23 cellular contexts compared by ENCODE assay signal in genomic region chr2:185821467-185821866, GRCh38.
"Had no signal": no experiment of that assay in that cellular context is flagged by ENCODE, and none has a peak within 500 bp of the region (broad histone marks: within the 10 kb centered on the region; RNA-seq: fewer than 3 reads in every experiment).

No MANE protein-coding gene starts in this region.

- H3K4me1 ChIP-seq: colonic mucosa, esophagus squamous epithelium, gastrocnemius medialis, heart right ventricle, left ventricle myocardium inferior, lower lobe of right lung had no signal

- H3K27ac ChIP-seq: colonic mucosa, epithelial cell of prostate, esophagus squamous epithelium, gastrocnemius medialis, heart right ventricle, left ventricle myocardium inferior, lower lobe of right lung had no signal

- H3K36me3 ChIP-seq: colonic mucosa, esophagus squamous epithelium, gastrocnemius medialis, heart right ventricle, left ventricle myocardium inferior, lower lobe of right lung had no signal

- H3K4me3 ChIP-seq: colonic mucosa, esophagus squamous epithelium, gastrocnemius medialis, heart right ventricle, left ventricle myocardium inferior, lower lobe of right lung, mucosa of descending colon had no signal

- H3K4me3 Mint-ChIP-seq: dendritic cell treated with granulocyte-macrophage colony-stimulating factor and Interleukin-4, amounts not matched to agents 40 ng/mL and 50 ng/mL, for 4 days; effector memory CD8-positive, alpha-beta T cell; endodermal cell; mesothelial cell of epicardium had no signal

- H3K9me3 Mint-ChIP-seq: endodermal cell had no signal

- DNase-seq: colonic mucosa; cortex of kidney; effector CD8-positive, alpha-beta T cell; effector memory CD8-positive, alpha-beta T cell; endodermal cell; erythroblast; esophagus squamous epithelium; foreskin fibroblast; foreskin melanocyte; gastrocnemius medialis; glutamatergic neuron; head of caudate nucleus; heart right ventricle; hippocampal formation; left cardiac atrium; left ventricle myocardium inferior; lower lobe of right lung; mesenchymal stem cell; mucosa of descending colon had no signal

- H3K27me3 ChIP-seq: colonic mucosa, esophagus squamous epithelium, gastrocnemius medialis, heart right ventricle had no signal

- H3K27ac Mint-ChIP-seq: dendritic cell treated with granulocyte-macrophage colony-stimulating factor and Interleukin-4, amounts not matched to agents 40 ng/mL and 50 ng/mL, for 4 days; effector memory CD8-positive, alpha-beta T cell; endodermal cell; mesothelial cell of epicardium had no signal

- H3K27me3 Mint-ChIP-seq: dendritic cell treated with granulocyte-macrophage colony-stimulating factor and Interleukin-4, amounts not matched to agents 40 ng/mL and 50 ng/mL, for 4 days; effector memory CD8-positive, alpha-beta T cell had no signal

- ATAC-seq: effector memory CD8-positive, alpha-beta T cell; esophagus mucosa; gastrocnemius medialis; heart right ventricle; left cardiac atrium; lower lobe of right lung; mucosa of descending colon had no signal

- H3K4me1 Mint-ChIP-seq: mesothelial cell of epicardium had no signal

- H3K9me3 ChIP-seq: colonic mucosa, gastrocnemius medialis had no signal
